1 cellular context compared by ENCODE assay signal in the genomic region with DNA sequence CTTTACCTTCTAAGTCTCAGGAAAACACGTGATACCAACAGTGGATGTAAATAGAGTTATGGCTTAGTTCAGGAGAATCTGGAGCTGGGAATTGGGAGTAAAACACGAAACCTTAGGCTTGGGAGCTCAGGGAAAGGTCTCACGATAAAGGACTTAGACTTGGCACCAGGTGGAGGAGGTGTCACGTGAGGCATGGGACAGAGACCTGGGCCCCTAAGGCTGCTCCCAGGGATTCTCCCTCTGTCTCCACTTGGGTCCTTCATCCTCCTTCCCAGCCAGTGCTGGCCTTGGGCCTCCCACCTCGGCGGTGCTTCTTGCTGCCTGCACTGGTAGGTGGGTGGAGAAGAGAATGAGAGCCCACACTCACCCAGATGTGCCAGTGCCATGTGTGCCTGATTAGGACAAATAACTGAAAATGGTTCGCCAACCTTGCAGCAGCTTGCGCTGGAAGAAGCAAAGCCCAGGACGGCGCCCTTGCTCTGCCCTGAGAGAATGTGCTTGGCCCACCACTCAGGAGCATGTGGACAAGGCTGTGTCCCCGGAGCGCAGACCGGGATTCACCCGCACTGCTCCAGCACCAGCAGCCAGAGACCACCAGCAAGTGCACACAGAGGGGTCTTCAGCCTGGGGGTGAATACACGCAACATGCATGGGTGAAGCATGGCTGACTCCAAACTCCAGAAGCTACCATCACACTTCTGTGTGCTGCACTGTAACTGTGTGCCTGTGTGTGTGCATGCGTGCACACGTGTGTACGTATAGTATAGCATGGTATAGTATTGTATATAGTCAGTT.
TF ChIP-seq lines count a peak whose summit lies in the region.

No MANE protein-coding gene starts in this region.

TF ChIP-seq in GM12878, 131 proteins besides CTCF, POLR2A, EP300 and RAD21:
- TF ChIP-seq ZNF592 (IDR thresholded peaks at IDR 0.05) (no peak), SUZ12 (IDR thresholded peaks at IDR 0.05; ENCODE audit: unreplicated experiment) (no peak), SREBF1 (IDR thresholded peaks at IDR 0.05; ENCODE audit: low read length) (no peak), ZNF207 (IDR thresholded peaks at IDR 0.05; ENCODE audit: borderline replicate concordance) (no peak), MTA2 (IDR thresholded peaks at IDR 0.05; ENCODE audit: low read depth) (no peak), MXI1 (IDR thresholded peaks at IDR 0.05; ENCODE audit: low read depth, low read length) (no peak), CHD1 (IDR thresholded peaks at IDR 0.05; ENCODE audit: low read depth, low read length) (no peak), RAD51 (IDR thresholded peaks at IDR 0.05) (no peak), ATF7 (IDR thresholded peaks at IDR 0.05; ENCODE audit: low read depth) (no peak), IRF4 (IDR thresholded peaks at IDR 0.05; ENCODE audit: low read depth, low read length) (no peak), BACH1 (IDR thresholded peaks at IDR 0.05; ENCODE audit: borderline replicate concordance) (no peak)
- TF ChIP-seq, protein P1, sequence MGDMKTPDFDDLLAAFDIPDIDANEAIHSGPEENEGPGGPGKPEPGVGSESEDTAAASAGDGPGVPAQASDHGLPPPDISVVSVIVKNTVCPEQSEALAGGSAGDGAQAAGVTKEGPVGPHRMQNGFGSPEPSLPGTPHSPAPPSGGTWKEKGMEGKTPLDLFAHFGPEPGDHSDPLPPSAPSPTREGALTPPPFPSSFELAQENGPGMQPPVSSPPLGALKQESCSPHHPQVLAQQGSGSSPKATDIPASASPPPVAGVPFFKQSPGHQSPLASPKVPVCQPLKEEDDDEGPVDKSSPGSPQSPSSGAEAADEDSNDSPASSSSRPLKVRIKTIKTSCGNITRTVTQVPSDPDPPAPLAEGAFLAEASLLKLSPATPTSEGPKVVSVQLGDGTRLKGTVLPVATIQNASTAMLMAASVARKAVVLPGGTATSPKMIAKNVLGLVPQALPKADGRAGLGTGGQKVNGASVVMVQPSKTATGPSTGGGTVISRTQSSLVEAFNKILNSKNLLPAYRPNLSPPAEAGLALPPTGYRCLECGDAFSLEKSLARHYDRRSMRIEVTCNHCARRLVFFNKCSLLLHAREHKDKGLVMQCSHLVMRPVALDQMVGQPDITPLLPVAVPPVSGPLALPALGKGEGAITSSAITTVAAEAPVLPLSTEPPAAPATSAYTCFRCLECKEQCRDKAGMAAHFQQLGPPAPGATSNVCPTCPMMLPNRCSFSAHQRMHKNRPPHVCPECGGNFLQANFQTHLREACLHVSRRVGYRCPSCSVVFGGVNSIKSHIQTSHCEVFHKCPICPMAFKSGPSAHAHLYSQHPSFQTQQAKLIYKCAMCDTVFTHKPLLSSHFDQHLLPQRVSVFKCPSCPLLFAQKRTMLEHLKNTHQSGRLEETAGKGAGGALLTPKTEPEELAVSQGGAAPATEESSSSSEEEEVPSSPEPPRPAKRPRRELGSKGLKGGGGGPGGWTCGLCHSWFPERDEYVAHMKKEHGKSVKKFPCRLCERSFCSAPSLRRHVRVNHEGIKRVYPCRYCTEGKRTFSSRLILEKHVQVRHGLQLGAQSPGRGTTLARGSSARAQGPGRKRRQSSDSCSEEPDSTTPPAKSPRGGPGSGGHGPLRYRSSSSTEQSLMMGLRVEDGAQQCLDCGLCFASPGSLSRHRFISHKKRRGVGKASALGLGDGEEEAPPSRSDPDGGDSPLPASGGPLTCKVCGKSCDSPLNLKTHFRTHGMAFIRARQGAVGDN (IDR thresholded peaks at IDR 0.05) = no peak
- TF ChIP-seq, protein P2, sequence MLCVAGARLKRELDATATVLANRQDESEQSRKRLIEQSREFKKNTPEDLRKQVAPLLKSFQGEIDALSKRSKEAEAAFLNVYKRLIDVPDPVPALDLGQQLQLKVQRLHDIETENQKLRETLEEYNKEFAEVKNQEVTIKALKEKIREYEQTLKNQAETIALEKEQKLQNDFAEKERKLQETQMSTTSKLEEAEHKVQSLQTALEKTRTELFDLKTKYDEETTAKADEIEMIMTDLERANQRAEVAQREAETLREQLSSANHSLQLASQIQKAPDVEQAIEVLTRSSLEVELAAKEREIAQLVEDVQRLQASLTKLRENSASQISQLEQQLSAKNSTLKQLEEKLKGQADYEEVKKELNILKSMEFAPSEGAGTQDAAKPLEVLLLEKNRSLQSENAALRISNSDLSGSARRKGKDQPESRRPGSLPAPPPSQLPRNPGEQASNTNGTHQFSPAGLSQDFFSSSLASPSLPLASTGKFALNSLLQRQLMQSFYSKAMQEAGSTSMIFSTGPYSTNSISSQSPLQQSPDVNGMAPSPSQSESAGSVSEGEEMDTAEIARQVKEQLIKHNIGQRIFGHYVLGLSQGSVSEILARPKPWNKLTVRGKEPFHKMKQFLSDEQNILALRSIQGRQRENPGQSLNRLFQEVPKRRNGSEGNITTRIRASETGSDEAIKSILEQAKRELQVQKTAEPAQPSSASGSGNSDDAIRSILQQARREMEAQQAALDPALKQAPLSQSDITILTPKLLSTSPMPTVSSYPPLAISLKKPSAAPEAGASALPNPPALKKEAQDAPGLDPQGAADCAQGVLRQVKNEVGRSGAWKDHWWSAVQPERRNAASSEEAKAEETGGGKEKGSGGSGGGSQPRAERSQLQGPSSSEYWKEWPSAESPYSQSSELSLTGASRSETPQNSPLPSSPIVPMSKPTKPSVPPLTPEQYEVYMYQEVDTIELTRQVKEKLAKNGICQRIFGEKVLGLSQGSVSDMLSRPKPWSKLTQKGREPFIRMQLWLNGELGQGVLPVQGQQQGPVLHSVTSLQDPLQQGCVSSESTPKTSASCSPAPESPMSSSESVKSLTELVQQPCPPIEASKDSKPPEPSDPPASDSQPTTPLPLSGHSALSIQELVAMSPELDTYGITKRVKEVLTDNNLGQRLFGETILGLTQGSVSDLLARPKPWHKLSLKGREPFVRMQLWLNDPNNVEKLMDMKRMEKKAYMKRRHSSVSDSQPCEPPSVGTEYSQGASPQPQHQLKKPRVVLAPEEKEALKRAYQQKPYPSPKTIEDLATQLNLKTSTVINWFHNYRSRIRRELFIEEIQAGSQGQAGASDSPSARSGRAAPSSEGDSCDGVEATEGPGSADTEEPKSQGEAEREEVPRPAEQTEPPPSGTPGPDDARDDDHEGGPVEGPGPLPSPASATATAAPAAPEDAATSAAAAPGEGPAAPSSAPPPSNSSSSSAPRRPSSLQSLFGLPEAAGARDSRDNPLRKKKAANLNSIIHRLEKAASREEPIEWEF (IDR thresholded peaks at IDR 0.05; ENCODE audit: insufficient replicate concordance, low read depth, low read length) = no peak
